25 cellular contexts compared by ENCODE assay signal in the genomic region with DNA sequence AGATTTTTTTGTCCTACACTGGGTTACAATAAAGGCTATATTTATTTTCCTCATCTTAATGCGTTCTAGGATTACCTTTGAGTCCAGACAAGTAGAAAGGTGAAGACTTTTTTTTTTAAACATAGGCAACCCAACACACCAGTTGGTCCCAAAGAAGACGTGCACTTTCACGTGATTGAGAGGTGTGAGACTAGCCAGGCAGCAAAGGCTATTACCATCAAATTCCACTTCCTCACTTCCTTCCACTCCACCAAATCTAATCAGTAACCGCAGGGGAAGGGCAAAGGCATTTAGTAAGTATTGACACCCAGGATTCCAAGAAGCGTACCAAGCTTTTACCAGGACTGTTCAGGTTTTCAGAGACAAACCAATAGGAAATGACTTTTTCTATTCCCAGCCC.
"Had no signal": no experiment of that assay in that cellular context is flagged by ENCODE, and none has a peak within 500 bp of the region (broad histone marks: within the 10 kb centered on the region; RNA-seq: fewer than 3 reads in every experiment).

No MANE protein-coding gene starts in this region.

- H3K4me1 ChIP-seq: ascending aorta, breast epithelium, colonic mucosa, gastroesophageal sphincter, heart right ventricle had no signal

- H3K36me3 ChIP-seq: ascending aorta, breast epithelium, cardiac muscle cell, colonic mucosa, gastroesophageal sphincter, heart right ventricle had no signal

- H3K27me3 ChIP-seq: ascending aorta, breast epithelium, cardiac muscle cell, colonic mucosa, foreskin keratinocyte, gastroesophageal sphincter had no signal

- DNase-seq: activated CD4-positive, alpha-beta memory T cell treated with anti-CD3 and anti-CD28 coated beads for 36 hours; activated CD4-positive, alpha-beta T cell treated with anti-CD3 and anti-CD28 coated beads for 36 hours; activated CD4-positive, alpha-beta T cell treated with anti-CD3 and anti-CD28 coated beads, Interleukin-2, amount 10 ng/mL, durations not matched to agents 24 days and 14 days; activated CD4-positive, CD25-positive, alpha-beta regulatory T cell; activated CD4-positive, CD25-positive, alpha-beta regulatory T cell treated with anti-CD3 and anti-CD28 coated beads, Interleukin-2, amount 50 U/mL, for 72 hours; activated CD8-positive, alpha-beta memory T cell treated with anti-CD3 and anti-CD28 coated beads, Interleukin-2, amount 10 ng/mL, durations not matched to agents 7 days and 5 days; activated CD8-positive, alpha-beta memory T cell treated with anti-CD3 and anti-CD28 coated beads, Interleukin-2, amount 50 U/mL, for 4 hours; activated CD8-positive, alpha-beta T cell treated with anti-CD3 and anti-CD28 coated beads, Interleukin-2, amount 10 ng/mL, durations not matched to agents 7 days and 5 days; activated gamma-delta T cell; activated naive CD4-positive, alpha-beta T cell; activated naive CD4-positive, alpha-beta T cell treated with anti-CD3 and anti-CD28 coated beads, Interleukin-2, amount 10 ng/mL, durations not matched to agents 7 days and 5 days; activated naive CD8-positive, alpha-beta T cell treated with anti-CD3 and anti-CD28 coated beads, Interleukin-2, amount 10 ng/mL, durations not matched to agents 7 days and 5 days; activated T-cell treated with anti-CD3 and anti-CD28 coated beads, Interleukin-2, amount 50 U/mL, for 1 hour; activated T-cell treated with anti-CD3 and anti-CD28 coated beads, Interleukin-2, amount 50 U/mL, for 48 hours; central memory CD4-positive, alpha-beta T cell; cerebellar nuclear complex; colonic mucosa; effector CD8-positive, alpha-beta T cell; foreskin keratinocyte; heart right ventricle; T-helper 2 cell had no signal

- H3K4me3 ChIP-seq: ascending aorta, breast epithelium, cardiac muscle cell, colonic mucosa, gastroesophageal sphincter, heart right ventricle had no signal

- H3K27ac ChIP-seq: ascending aorta, breast epithelium, cardiac muscle cell, colonic mucosa, foreskin keratinocyte, gastroesophageal sphincter, heart right ventricle had no signal

- H3K9me3 ChIP-seq: ascending aorta, breast epithelium, colonic mucosa had no signal
